ENCODE assay signal across 1 cellular context in genomic region chr10:119149723-119150122, GRCh38.
TF ChIP-seq lines count a peak whose summit lies in the region.

No MANE protein-coding gene starts in this region.

TF ChIP-seq in H1, 55 proteins besides CTCF, POLR2A, EP300 and RAD21:
- TF ChIP-seq CHD2 (IDR thresholded peaks at IDR 0.05; ENCODE audit: low read length) (no peak), POLR2AphosphoS5 (IDR thresholded peaks at IDR 0.05; ENCODE audit: low read depth, low read length) (no peak), MAX (IDR thresholded peaks at IDR 0.05) (peak; percentile 23; the same call in 1 of the 2 replicates), RBBP5 (IDR thresholded peaks at IDR 0.05; ENCODE audit: borderline replicate concordance, low read depth, low read length) (no peak), BACH1 (IDR thresholded peaks at IDR 0.05; ENCODE audit: low read length) (no peak), BCL11A (IDR thresholded peaks at IDR 0.05; ENCODE audit: low read depth in 2 of 2, low read length in 2 of 2) (no peak), PHF8 (conservative IDR thresholded peaks at IDR 0.05; ENCODE audit: low read depth, low read length) (no peak), GTF2F1 (IDR thresholded peaks at IDR 0.05; ENCODE audit: borderline replicate concordance, low read depth, low read length) (no peak), ATF3 (IDR thresholded peaks at IDR 0.05; ENCODE audit: insufficient read depth, low read depth, low read length) (0 out of 2 replicates have a peak, but pooled peaks have one; percentile 7)
